10 cellular contexts compared by ENCODE assay signal in the genomic region with DNA sequence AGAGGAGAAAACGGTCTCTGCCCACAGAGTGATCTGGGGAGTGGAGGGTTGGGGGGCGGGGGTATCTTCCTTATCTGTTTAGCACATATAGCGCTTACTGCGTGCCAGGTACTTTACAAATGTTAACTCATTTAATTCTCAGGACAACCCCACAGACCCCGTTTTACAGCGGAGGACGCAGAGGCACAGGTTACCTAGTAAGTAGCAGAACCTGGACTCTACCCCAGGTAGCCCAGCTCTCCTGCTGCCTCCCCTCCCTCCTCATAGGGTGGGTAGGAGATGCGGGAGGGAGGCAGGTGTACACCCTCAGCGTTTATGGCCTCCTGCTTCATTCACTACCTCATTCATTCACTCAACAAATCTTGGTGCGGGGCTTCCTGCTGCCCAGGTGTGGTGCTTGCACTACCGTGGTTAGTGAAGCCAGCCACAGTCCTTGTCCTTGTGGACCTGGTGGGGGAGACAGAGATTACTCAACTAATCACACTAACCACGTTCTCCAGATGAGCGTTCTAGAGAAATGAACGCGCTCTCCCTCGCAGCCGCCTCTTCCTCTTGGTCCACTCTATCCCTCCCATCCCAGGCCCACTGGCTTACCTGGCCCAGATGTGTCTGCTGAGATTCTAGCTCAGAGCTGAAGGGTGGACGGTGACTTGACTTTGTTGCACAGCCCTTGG.
DNase-seq lines count a peak whose midpoint lies in the region; ATAC-seq and TF ChIP-seq lines count a peak whose summit lies in the region.
"Had no signal": no experiment of that assay in that cellular context is flagged by ENCODE, and none has a peak within 500 bp of the region (broad histone marks: within the 10 kb centered on the region; RNA-seq: fewer than 3 reads in every experiment).

No MANE protein-coding gene starts in this region.

- H3K4me1 ChIP-seq in heart right ventricle (peaks cover 0 to 12% (median 10%) of the 10 kb centered on the region in 9 donors), skeletal muscle tissue (ENCODE audit: control insufficient read depth in 3 of 3, insufficient read depth in 3 of 3, low read length in 3 of 3) (peaks cover 0 to 5% (median 5%) of the 10 kb centered on the region in 3 donors), uterus (no peaks in the 10 kb centered on the region)

- H3K4me3 ChIP-seq in heart right ventricle (peak overlapping the region in 8 of 10 donors; percentile 18 to 46 (median 34)), skeletal muscle tissue (ENCODE audit: low read length in 3 of 3) (peak overlapping the region in 1 of 3 donors; percentile 42), uterus (no peak overlapping the region)

- H3K27ac ChIP-seq in heart right ventricle (no peak overlapping the region), skeletal muscle tissue (ENCODE audit: low read depth, low read length) (no peak overlapping the region), uterus (no peak overlapping the region)
- H3K27ac ChIP-seq: C4-2B, upper lobe of left lung had no signal

- H3K27me3 ChIP-seq in heart right ventricle (peaks cover 0 to 30% (median 9%) of the 10 kb centered on the region in 7 donors), skeletal muscle tissue (ENCODE audit: control insufficient read depth in 3 of 3, insufficient read depth in 3 of 3, low read length in 3 of 3) (peaks cover 0 to 19% (median 8%) of the 10 kb centered on the region in 3 donors), uterus (no peaks in the 10 kb centered on the region)
- H3K27me3 ChIP-seq: upper lobe of left lung had no signal

- DNase-seq in activated CD4-positive, alpha-beta T cell treated with anti-CD3 and anti-CD28 coated beads for 48 hours = peak; percentile 7
- DNase-seq in activated CD4-positive, alpha-beta T cell treated with anti-CD3 and anti-CD28 coated beads, Interleukin-2, amount 50 U/mL, for 1 hour = no peak
- DNase-seq in NOMO-1 treated with dmso at 0.1 percent for 144 hours (lab: John Stamatoyannopoulos, UW; ENCODE audit: unreplicated experiment) = peak; percentile 9
- no peak for DNase-seq in heart right ventricle
- DNase-seq in uterus = no peak
- DNase-seq in epidermal melanocyte (ENCODE audit: insufficient read length, low spot score) = no peak
- DNase-seq in pons (ENCODE audit: low spot score) = no peak

- H3K36me3 ChIP-seq in heart right ventricle (no peaks in the 10 kb centered on the region), skeletal muscle tissue (ENCODE audit: control insufficient read depth in 3 of 3, insufficient read depth in 3 of 3, low read length in 3 of 3) (no peaks in the 10 kb centered on the region), uterus (no peaks in the 10 kb centered on the region)
- H3K36me3 ChIP-seq: upper lobe of left lung had no signal

- TF ChIP-seq CTCF in heart right ventricle (IDR thresholded peaks at IDR 0.05) (peak in 1 of 9 donors; percentile 10), uterus (IDR thresholded peaks at IDR 0.05) (no peak)

- TF ChIP-seq POLR2A in uterus (IDR thresholded peaks at IDR 0.05) = no peak

- WGBS in heart right ventricle, 2 donors = 62 to 64% methylated on average over 18 of the region's 18 CpGs

- H3K9me3 ChIP-seq in heart right ventricle (peaks cover 0 to 6% (median 0%) of the 10 kb centered on the region in 11 donors), skeletal muscle tissue (ENCODE audit: control insufficient read depth in 3 of 3, low read length in 3 of 3) (no peaks in the 10 kb centered on the region), uterus (no peaks in the 10 kb centered on the region)
- H3K9me3 ChIP-seq: upper lobe of left lung had no signal

- peak overlapping the region in 2 of 3 donors; percentile 45 to 64 for H3K9ac ChIP-seq in skeletal muscle tissue (ENCODE audit: low read depth in 1 of 3, low read length in 3 of 3)

- intact Hi-C loops in heart right ventricle (cut with DNase I) = loop anchor here in 9 of 10 donors (1.0 to 2.0 kb wide), 5 partner anchors 233 to 236 kb away; no protein-coding TSS in a partner anchor
- intact Hi-C loops in uterus (cut with DNase I; ENCODE audit: low total_unique reads) = no loop called here

- peak in 5 of 8 donors; percentile 5 to 55 (median 37) for ATAC-seq in heart right ventricle

Comparison
In these comparisons a context has a peak if more than half of its experiments do, and no peak if none do; other contexts are left out.
1. DNase-seq: peak in activated CD4-positive, alpha-beta T cell treated with anti-CD3 and anti-CD28 coated beads for 48 hours (single experiment) and NOMO-1 treated with dmso at 0.1 percent for 144 hours (single experiment); none in activated CD4-positive, alpha-beta T cell treated with anti-CD3 and anti-CD28 coated beads, Interleukin-2, amount 50 U/mL, for 1 hour (single experiment), heart right ventricle (0 of 2), uterus (0 of 2), epidermal melanocyte (single experiment) and pons (single experiment).
2. H3K4me3 ChIP-seq: peak in heart right ventricle (8 of 10); none in uterus (0 of 2).